In genomic region chr6:111592726-111593515, GRCh38 we compare ENCODE assay signal across 12 cellular contexts. TPM values are rescaled to one million over a fixed set of nuclear protein-coding genes. Genes with fewer than 3 reads are reported as not detected.
A peak's percentile ranks its signal among the peaks of the same experiment; 100 is the strongest.
DNase-seq lines count a peak whose midpoint lies in the region; ATAC-seq and TF ChIP-seq lines count a peak whose summit lies in the region.
"Had no signal": no experiment of that assay in that cellular context is flagged by ENCODE, and none has a peak within 500 bp of the region (broad histone marks: within the 10 kb centered on the region; RNA-seq: fewer than 3 reads in every experiment).

No MANE protein-coding gene starts in this region.

- peaks cover 24 to 44% (median 34%) of the 10 kb centered on the region in 4 donors for H3K4me1 Mint-ChIP-seq in naive thymus-derived CD8-positive, alpha-beta T cell
- no peaks in the 10 kb centered on the region for H3K4me1 Mint-ChIP-seq in activated CD8-positive, alpha-beta memory T cell treated with anti-CD3 and anti-CD28 coated beads, Interleukin-2, amount 10 ng/mL, durations not matched to agents 7 days and 5 days

- no peak overlapping the region for H2AK5ac ChIP-seq in trophoblast cell (ENCODE audit: low read length)

- peaks cover 2% of the 10 kb centered on the region for H3K79me2 ChIP-seq in trophoblast cell (ENCODE audit: control insufficient read depth, insufficient read depth, low read length, poor library complexity)

- H3K14ac ChIP-seq in trophoblast cell (ENCODE audit: low read length) = no peak overlapping the region

- no peak overlapping the region for H2BK12ac ChIP-seq in trophoblast cell (ENCODE audit: low read length)

- H3K9me3 Mint-ChIP-seq in naive thymus-derived CD8-positive, alpha-beta T cell = no peaks in the 10 kb centered on the region
- no peaks in the 10 kb centered on the region for H3K9me3 Mint-ChIP-seq in activated CD8-positive, alpha-beta memory T cell treated with anti-CD3 and anti-CD28 coated beads, Interleukin-2, amount 10 ng/mL, durations not matched to agents 7 days and 5 days (ENCODE audit: low read depth)
- H3K9me3 Mint-ChIP-seq: immature natural killer cell had no signal

- peaks cover 0 to 9% (median 3%) of the 10 kb centered on the region in 4 donors for H3K36me3 ChIP-seq in esophagus muscularis mucosa
- peaks cover 6 to 8% of the 10 kb centered on the region in 2 experiments for H3K36me3 ChIP-seq in trophoblast cell (ENCODE audit: control insufficient read depth in 1 of 2, insufficient read depth in 2 of 2, low read length in 2 of 2)
- no peaks in the 10 kb centered on the region for H3K36me3 ChIP-seq in BE2C

- H3K4me2 ChIP-seq in trophoblast cell (ENCODE audit: low read length) = no peak overlapping the region

- H3K27ac ChIP-seq in RWPE1 (peak overlapping the region; percentile 100), esophagus muscularis mucosa (replicated peaks in 1 of 4) (peak overlapping the region; percentile 80 to 88 (median 82)), trophoblast cell (ENCODE audit: low read depth, low read length) (no peak overlapping the region)

- H3K23ac ChIP-seq in trophoblast cell (ENCODE audit: low read length) = no peak overlapping the region

- peak; percentile 56 for DNase-seq in EH (ENCODE audit: low read depth)
- DNase-seq in RWPE1 (ENCODE audit: low spot score) = no peak
- no peak for DNase-seq in esophagus muscularis mucosa (ENCODE audit: extremely low spot score)
- DNase-seq in trophoblast cell = peak; percentile 67 to 81
- no peak for DNase-seq in GM20000 (ENCODE audit: low spot score)
- DNase-seq in naive thymus-derived CD8-positive, alpha-beta T cell = no peak
- DNase-seq in activated CD8-positive, alpha-beta memory T cell treated with anti-CD3 and anti-CD28 coated beads, Interleukin-2, amount 10 ng/mL, durations not matched to agents 7 days and 5 days = no peak
- DNase-seq in BE2C = no peak
- DNase-seq: activated CD4-positive, alpha-beta T cell treated with anti-CD3 and anti-CD28 coated beads for 1 hour; immature natural killer cell; SHP77 had no signal

- ATAC-seq in naive thymus-derived CD8-positive, alpha-beta T cell = no peak
- ATAC-seq in activated CD8-positive, alpha-beta memory T cell treated with anti-CD3 and anti-CD28 coated beads, Interleukin-2, amount 10 ng/mL, durations not matched to agents 7 days and 5 days = no peak

- H3K18ac ChIP-seq in trophoblast cell (ENCODE audit: low read length) = no peak overlapping the region

- H3K27me3 ChIP-seq in esophagus muscularis mucosa = no peaks in the 10 kb centered on the region
- no peaks in the 10 kb centered on the region for H3K27me3 ChIP-seq in trophoblast cell (ENCODE audit: insufficient read depth, low read length)
- H3K27me3 ChIP-seq in BE2C = no peaks in the 10 kb centered on the region

- no peak overlapping the region for H3K9ac ChIP-seq in trophoblast cell (ENCODE audit: low read length)

- peaks cover 0 to 65% (median 13%) of the 10 kb centered on the region in 3 donors for H3K36me3 Mint-ChIP-seq in naive thymus-derived CD8-positive, alpha-beta T cell
- peaks cover 17% of the 10 kb centered on the region for H3K36me3 Mint-ChIP-seq in activated CD8-positive, alpha-beta memory T cell treated with anti-CD3 and anti-CD28 coated beads, Interleukin-2, amount 10 ng/mL, durations not matched to agents 7 days and 5 days

- TF ChIP-seq EP300 in esophagus muscularis mucosa (IDR thresholded peaks at IDR 0.05) = no peak

- H3K27ac Mint-ChIP-seq in naive thymus-derived CD8-positive, alpha-beta T cell = peak overlapping the region in 1 of 10 donors; percentile 2
- no peak overlapping the region for H3K27ac Mint-ChIP-seq in activated CD8-positive, alpha-beta memory T cell treated with anti-CD3 and anti-CD28 coated beads, Interleukin-2, amount 10 ng/mL, durations not matched to agents 7 days and 5 days
- H3K27ac Mint-ChIP-seq: activated naive CD8-positive, alpha-beta T cell; immature natural killer cell had no signal

- WGBS in esophagus muscularis mucosa = 54% methylated on average over 7 of the region's 7 CpGs
- no CpG with 5 or more reads among the region's 7 CpGs for WGBS in trophoblast cell (ENCODE audit: extremely low coverage, insufficient coverage, insufficient read length)

- H3K9me3 ChIP-seq in esophagus muscularis mucosa (no peaks in the 10 kb centered on the region), trophoblast cell (ENCODE audit: insufficient read depth, low read depth, low read length) (no peaks in the 10 kb centered on the region), BE2C (no peaks in the 10 kb centered on the region)

- TF ChIP-seq CTCF in RWPE1 (conservative IDR thresholded peaks at IDR 0.05; ENCODE audit: low read depth) (no peak), esophagus muscularis mucosa (IDR thresholded peaks at IDR 0.05) (no peak), GM20000 (IDR thresholded peaks at IDR 0.05; ENCODE audit: extremely low read depth, missing control alignments) (no peak), BE2C (IDR thresholded peaks at IDR 0.05; ENCODE audit: low read depth, low read length) (no peak)

- H3K4me1 ChIP-seq in esophagus muscularis mucosa (peaks cover 62 to 77% (median 70%) of the 10 kb centered on the region in 4 donors), trophoblast cell (ENCODE audit: control insufficient read depth in 1 of 2, insufficient read depth in 2 of 2, low read length in 2 of 2) (peaks cover 11 to 14% of the 10 kb centered on the region in 2 experiments), BE2C (peaks cover 16% of the 10 kb centered on the region)

- CTCF ChIA-PET in RWPE1 (lab: Yijun Ruan, JAX) = interaction anchor here (0.6 kb wide), 1 partner anchor 1057 kb away, joined by 3 read pairs; no protein-coding TSS in a partner anchor
- CTCF ChIA-PET in activated CD8-positive, alpha-beta memory T cell treated with anti-CD3 and anti-CD28 coated beads, Interleukin-2, amount 10 ng/mL, durations not matched to agents 7 days and 5 days (lab: Charles Lee) = interaction anchor here (0.8 kb wide), 1 partner anchor 12 kb away, joined by 3 read pairs; no protein-coding TSS in a partner anchor

- no peak overlapping the region for H3K4ac ChIP-seq in trophoblast cell (ENCODE audit: low read depth, low read length)

- intact Hi-C loops in esophagus muscularis mucosa (cut with DNase I) = no loop called here

- H3K4me3 ChIP-seq in esophagus muscularis mucosa (peak overlapping the region in 1 of 4 donors; percentile 33), trophoblast cell (ENCODE audit: low read depth, low read length) (no peak overlapping the region), BE2C (ENCODE audit: low read depth, low read length) (no peak overlapping the region)

- H4K12ac ChIP-seq in trophoblast cell (ENCODE audit: low read depth, low read length) = no peak overlapping the region

- no peaks in the 10 kb centered on the region for H3K27me3 Mint-ChIP-seq in naive thymus-derived CD8-positive, alpha-beta T cell
- H3K27me3 Mint-ChIP-seq in activated CD8-positive, alpha-beta memory T cell treated with anti-CD3 and anti-CD28 coated beads, Interleukin-2, amount 10 ng/mL, durations not matched to agents 7 days and 5 days = no peaks in the 10 kb centered on the region
- H3K27me3 Mint-ChIP-seq: activated naive CD8-positive, alpha-beta T cell had no signal

- POLR2A ChIA-PET in RWPE1 (lab: Yijun Ruan, JAX; ENCODE audit: low non-redundant PET) = no interaction called here
- POLR2A ChIA-PET in naive thymus-derived CD8-positive, alpha-beta T cell (lab: Charles Lee) = interaction anchor here (1.1 kb wide), 1 partner anchor 13 kb away, joined by 3 read pairs; the partner anchor contains the start of gene TRAF3IP2

- no peak overlapping the region for H2BK120ac ChIP-seq in trophoblast cell (ENCODE audit: insufficient read depth, low read length, poor library complexity)

- no peak for TF ChIP-seq POLR2A in esophagus muscularis mucosa (IDR thresholded peaks at IDR 0.05; ENCODE audit: low read depth)

- H3K79me1 ChIP-seq in trophoblast cell (ENCODE audit: low read length) = peaks cover 2% of the 10 kb centered on the region

- no peak overlapping the region for H2AFZ ChIP-seq in trophoblast cell (ENCODE audit: insufficient read depth, low read length, poor library complexity)

- H4K91ac ChIP-seq in trophoblast cell (ENCODE audit: low read depth, low read length) = no peak overlapping the region

- no peak overlapping the region for H3K4me3 Mint-ChIP-seq in naive thymus-derived CD8-positive, alpha-beta T cell
- no peak overlapping the region for H3K4me3 Mint-ChIP-seq in activated CD8-positive, alpha-beta memory T cell treated with anti-CD3 and anti-CD28 coated beads, Interleukin-2, amount 10 ng/mL, durations not matched to agents 7 days and 5 days
- H3K4me3 Mint-ChIP-seq: activated naive CD8-positive, alpha-beta T cell; immature natural killer cell had no signal

- no peak overlapping the region for H4K8ac ChIP-seq in trophoblast cell (ENCODE audit: low read depth, low read length)

- H2BK5ac ChIP-seq in trophoblast cell (ENCODE audit: low read depth, low read length, poor library complexity) = no peak overlapping the region

RNA-seq across cellular contexts. Expression of gene TRAF3IP2, which starts 12.8 kb away (rescaled TPM):
- total RNA-seq in esophagus muscularis mucosa = 10 to 100 TPM; 16.6 to 37.1 (median 32.4) TPM
- 17.6 and 19.0 TPM in 2 replicates for polyA plus RNA-seq in trophoblast cell (2013)
- total RNA-seq in naive thymus-derived CD8-positive, alpha-beta T cell = 10 to 100 TPM; 16.4 to 17.1 TPM
- 10 to 100 TPM in 2 of 3 donors, 1 to 10 TPM in 1; 9.4 to 20.1 (median 17.0) TPM for polyA plus RNA-seq in naive thymus-derived CD8-positive, alpha-beta T cell
- total RNA-seq in activated CD8-positive, alpha-beta memory T cell treated with anti-CD3 and anti-CD28 coated beads, Interleukin-2, amount 10 ng/mL, durations not matched to agents 7 days and 5 days = 10 to 100 TPM; 14.8 to 15.5 TPM
- polyA plus RNA-seq in BE2C (2012; ENCODE audit: insufficient read depth, insufficient read length, low read depth) = 71.3 TPM

Comparison
In these comparisons a context has a peak if more than half of its experiments do, and no peak if none do; other contexts are left out.
1. DNase-seq: peak in EH (single experiment) and trophoblast cell (2 of 2); none in RWPE1 (single experiment), esophagus muscularis mucosa (single experiment), GM20000 (single experiment), naive thymus-derived CD8-positive, alpha-beta T cell (0 of 10), activated CD8-positive, alpha-beta memory T cell treated with anti-CD3 and anti-CD28 coated beads, Interleukin-2, amount 10 ng/mL, durations not matched to agents 7 days and 5 days (single experiment) and BE2C (single experiment).